1 cellular context compared by ENCODE assay signal in genomic region chr16:52117171-52117570, GRCh38.
TF ChIP-seq lines count a peak whose summit lies in the region.

No MANE protein-coding gene starts in this region.

TF ChIP-seq in GM23338, 12 proteins besides CTCF, POLR2A, EP300 and RAD21 (continued from another document):
- no peak for TF ChIP-seq REST (IDR thresholded peaks at IDR 0.05; ENCODE audit: unreplicated experiment)
- TF ChIP-seq ZNF331 (CRISPR knock-in tag; IDR thresholded peaks at IDR 0.05; ENCODE audit: low read depth): no peak
- no peak for TF ChIP-seq ETS1 (IDR thresholded peaks at IDR 0.05)
- TF ChIP-seq EZH2phosphoT487 (IDR thresholded peaks at IDR 0.05; ENCODE audit: unreplicated experiment): no peak
- no peak for TF ChIP-seq ZNF114 (CRISPR knock-in tag; IDR thresholded peaks at IDR 0.05)
- TF ChIP-seq ZNF462 (CRISPR knock-in tag; IDR thresholded peaks at IDR 0.05): no peak
TF ChIP-seq in GM23338: peak in this region for 0.
